Comparison of ENCODE assay signal across 11 cellular contexts in the genomic region with DNA sequence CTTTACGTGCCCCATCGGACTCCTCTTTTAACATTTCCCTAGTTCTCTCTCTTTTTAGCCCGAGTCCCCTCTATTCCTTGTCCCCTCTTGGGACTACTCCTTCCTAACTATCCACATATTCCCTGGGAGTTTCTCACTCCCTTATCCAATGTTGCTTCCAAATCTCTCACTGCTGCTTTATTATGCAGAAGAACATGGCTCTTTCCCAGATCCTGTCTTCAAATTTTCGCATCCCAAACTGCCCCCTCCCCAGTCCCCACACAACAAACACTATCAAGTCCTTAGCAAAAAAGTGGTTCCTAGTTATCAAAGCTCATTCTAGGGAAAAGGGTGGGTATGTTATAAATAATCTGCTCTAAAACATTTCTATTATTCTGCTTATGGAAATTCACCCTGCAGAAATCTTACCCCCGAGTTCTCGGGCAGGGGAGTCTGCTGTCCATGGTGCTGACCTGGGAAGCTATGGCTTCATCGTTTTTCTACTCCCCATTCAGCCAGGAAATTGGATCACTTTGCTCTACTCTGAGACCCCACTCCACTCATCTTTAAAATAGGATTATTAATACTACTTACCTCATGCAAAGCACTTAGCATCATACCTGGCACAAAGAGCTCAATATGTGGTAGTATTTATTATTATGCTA.
DNase-seq lines count a peak whose midpoint lies in the region; ATAC-seq and TF ChIP-seq lines count a peak whose summit lies in the region.
"Had no signal": no experiment of that assay in that cellular context is flagged by ENCODE, and none has a peak within 500 bp of the region (broad histone marks: within the 10 kb centered on the region; RNA-seq: fewer than 3 reads in every experiment).

No MANE protein-coding gene starts in this region.

- no peak overlapping the region for H3K27ac Mint-ChIP-seq in Caco-2 (ENCODE audit: unreplicated experiment)
- H3K27ac Mint-ChIP-seq in activated CD4-positive, alpha-beta memory T cell treated with anti-CD3 and anti-CD28 coated beads for 36 hours: no peak overlapping the region
- H3K27ac Mint-ChIP-seq: activated T-helper 17 cell treated with anti-CD3 and anti-CD28 coated beads, Interleukin-2, amount 50 U/mL, for 72 hours had no signal

- no peak overlapping the region for H3K4me3 Mint-ChIP-seq in Caco-2 (ENCODE audit: unreplicated experiment)
- no peak overlapping the region for H3K4me3 Mint-ChIP-seq in activated CD4-positive, alpha-beta memory T cell treated with anti-CD3 and anti-CD28 coated beads for 36 hours
- H3K4me3 Mint-ChIP-seq: activated T-helper 17 cell treated with anti-CD3 and anti-CD28 coated beads, Interleukin-2, amount 50 U/mL, for 72 hours had no signal

- intact Hi-C loops in Caco-2 (cut with micrococcal nuclease; ENCODE audit: unreplicated experiment): loop anchor here (1.0 to 5.0 kb wide), 2 partner anchors 118 to 226 kb away; no protein-coding TSS in a partner anchor
- intact Hi-C loops in activated CD4-positive, alpha-beta memory T cell treated with anti-CD3 and anti-CD28 coated beads for 36 hours (cut with micrococcal nuclease): no loop called here

- no peak for TF ChIP-seq CTCF in Caco-2 (IDR thresholded peaks at IDR 0.05; ENCODE audit: insufficient read depth in 1 of 2, low read depth in 1 of 2, low read length in 1 of 2, severe bottlenecking in 1 of 2, unreplicated experiment in 1 of 2)

- POLR2A ChIA-PET in Caco-2 (lab: Charles Lee): no interaction called here
- POLR2A ChIA-PET in activated CD4-positive, alpha-beta memory T cell treated with anti-CD3 and anti-CD28 coated beads for 36 hours (lab: Charles Lee): no interaction called here

- H3K4me1 Mint-ChIP-seq in Caco-2 (ENCODE audit: low read depth, unreplicated experiment): peaks cover 17% of the 10 kb centered on the region
- no peaks in the 10 kb centered on the region for H3K4me1 Mint-ChIP-seq in activated CD4-positive, alpha-beta memory T cell treated with anti-CD3 and anti-CD28 coated beads for 36 hours (ENCODE audit: low read depth)
- H3K4me1 Mint-ChIP-seq: activated T-helper 17 cell treated with anti-CD3 and anti-CD28 coated beads, Interleukin-2, amount 50 U/mL, for 72 hours had no signal

- peak; percentile 57 to 87 for DNase-seq in Caco-2
- peak; percentile 49 for DNase-seq in HuH-7 (ENCODE audit: low spot score)
- DNase-seq in activated CD4-positive, alpha-beta memory T cell treated with anti-CD3 and anti-CD28 coated beads for 36 hours: peak; percentile 11
- DNase-seq in iPS-NIHi7 (ENCODE audit: extremely low spot score): peak; percentile 69
- DNase-seq in activated CD4-positive, CD25-positive, alpha-beta regulatory T cell (lab: John Stamatoyannopoulos, UW): no peak
- DNase-seq: DMS79 treated with DMSO at 0.1 percent for 48 hours had no signal

- H3K9me3 Mint-ChIP-seq in Caco-2 (ENCODE audit: unreplicated experiment): peaks cover 9% of the 10 kb centered on the region
- no peaks in the 10 kb centered on the region for H3K9me3 Mint-ChIP-seq in activated CD4-positive, alpha-beta memory T cell treated with anti-CD3 and anti-CD28 coated beads for 36 hours

- H3K27me3 ChIP-seq in Caco-2 (replicated peaks; ENCODE audit: control insufficient read depth, insufficient read depth, low read length): no peaks in the 10 kb centered on the region
- H3K27me3 ChIP-seq: tibial nerve had no signal

- H3K27me3 Mint-ChIP-seq in Caco-2 (ENCODE audit: insufficient read depth, unreplicated experiment): peaks cover 19% of the 10 kb centered on the region
- H3K27me3 Mint-ChIP-seq in activated CD4-positive, alpha-beta memory T cell treated with anti-CD3 and anti-CD28 coated beads for 36 hours: peaks cover 8% of the 10 kb centered on the region

- ATAC-seq in HG03175 (IDR thresholded peaks at IDR 0.05; ENCODE audit: unreplicated experiment) (no peak), GM18520 (IDR thresholded peaks at IDR 0.05; ENCODE audit: unreplicated experiment) (no peak), HG02852 (IDR thresholded peaks at IDR 0.05; ENCODE audit: unreplicated experiment) (no peak)
- ATAC-seq: activated T-helper 17 cell treated with anti-CD3 and anti-CD28 coated beads, Interleukin-2, amount 50 U/mL, for 72 hours had no signal

- H3K4me1 ChIP-seq in Caco-2: peaks cover 22% of the 10 kb centered on the region
- H3K4me1 ChIP-seq: tibial nerve had no signal

- no peaks in the 10 kb centered on the region for H3K36me3 Mint-ChIP-seq in Caco-2 (ENCODE audit: insufficient read depth, unreplicated experiment)
- H3K36me3 Mint-ChIP-seq in activated CD4-positive, alpha-beta memory T cell treated with anti-CD3 and anti-CD28 coated beads for 36 hours: no peaks in the 10 kb centered on the region

- H3K36me3 ChIP-seq in Caco-2 (ENCODE audit: control insufficient read depth, insufficient read depth, low read length): no peaks in the 10 kb centered on the region
- H3K36me3 ChIP-seq: tibial nerve had no signal

- no TSS peak for BruUV-seq in Caco-2 (replicated peaks; lab: Mats Ljungman, UMichigan)

- CTCF ChIA-PET in Caco-2 (lab: Charles Lee): interaction anchor here (0.9 kb wide), 1 partner anchor 262 kb away, joined by 3 read pairs; no protein-coding TSS in a partner anchor
- CTCF ChIA-PET in activated CD4-positive, alpha-beta memory T cell treated with anti-CD3 and anti-CD28 coated beads for 36 hours (lab: Charles Lee): no interaction called here

- H3K4me3 ChIP-seq in Caco-2 (ENCODE audit: low read depth, low read length): no peak overlapping the region
- H3K4me3 ChIP-seq: tibial nerve had no signal

- H3K9me3 ChIP-seq in Caco-2: no peaks in the 10 kb centered on the region
- H3K9me3 ChIP-seq: tibial nerve had no signal

Comparison
In these comparisons a context has a peak if more than half of its experiments do, and no peak if none do; other contexts are left out.
1. DNase-seq: peak in Caco-2 (2 of 2), HuH-7 (single experiment), activated CD4-positive, alpha-beta memory T cell treated with anti-CD3 and anti-CD28 coated beads for 36 hours (single experiment) and iPS-NIHi7 (single experiment); none in activated CD4-positive, CD25-positive, alpha-beta regulatory T cell (0 of 4).